In genomic region chr7:25117226-25118047, GRCh38 we compare ENCODE assay signal across 9 cellular contexts. TPM values are rescaled to one million over a fixed set of nuclear protein-coding genes. Genes with fewer than 3 reads are reported as not detected.
DNase-seq lines count a peak whose midpoint lies in the region; ATAC-seq, FAIRE-seq and TF ChIP-seq lines count a peak whose summit lies in the region.
"Had no signal": no experiment of that assay in that cellular context is flagged by ENCODE, and none has a peak within 500 bp of the region (broad histone marks: within the 10 kb centered on the region; RNA-seq: fewer than 3 reads in every experiment).

No MANE protein-coding gene starts in this region.

- peak; percentile 82 for DNase-seq in GM12865 (ENCODE audit: low read depth)
- DNase-seq in GM20000 (ENCODE audit: low spot score) = peak; percentile 69
- no peak for DNase-seq in left ventricle myocardium superior
- no peak for DNase-seq in posterior vena cava (ENCODE audit: low spot score)
- no peak for DNase-seq in frontal cortex (ENCODE audit: low spot score in 2 of 2)
- no peak for DNase-seq in NCI-H2029 (lab: John Stamatoyannopoulos, UW)
- DNase-seq in RPMI8226 = no peak

- no peak for FAIRE-seq in frontal cortex (lab: Jason Lieb, UNC)

- intact Hi-C loops in left ventricle myocardium superior (cut with micrococcal nuclease) (no loop called here), posterior vena cava (cut with DNase I) (no loop called here)

- ATAC-seq in HG03442 (IDR thresholded peaks at IDR 0.05; ENCODE audit: unreplicated experiment) (peak; percentile 83), left ventricle myocardium superior (peak; percentile 57)

- H3K4me3 ChIP-seq in GM12865 (ENCODE audit: low read depth, low read length) = peak overlapping the region; percentile 4
- H3K4me3 ChIP-seq: thoracic aorta had no signal

- TF ChIP-seq CTCF in GM12865 (IDR thresholded peaks at IDR 0.05; ENCODE audit: insufficient read depth, low read depth, low read length, missing control alignments) (no peak), GM20000 (IDR thresholded peaks at IDR 0.05; ENCODE audit: extremely low read depth, missing control alignments) (no peak)

RNA-seq across cellular contexts. Expression of gene CYCS, which starts 7.6 kb away (rescaled TPM):
- 711 TPM for total RNA-seq in left ventricle myocardium superior
- total RNA-seq in posterior vena cava = 10 to 100 TPM; 77.7 to 81.4 TPM
- total RNA-seq in frontal cortex = 107 TPM

Comparison
In these comparisons a context has a peak if more than half of its experiments do, and no peak if none do; other contexts are left out.
1. DNase-seq: peak in GM12865 (single experiment) and GM20000 (single experiment); none in left ventricle myocardium superior (single experiment), posterior vena cava (single experiment), frontal cortex (0 of 2), NCI-H2029 (single experiment) and RPMI8226 (single experiment).